Comparison of ENCODE assay signal across 18 cellular contexts in the genomic region with DNA sequence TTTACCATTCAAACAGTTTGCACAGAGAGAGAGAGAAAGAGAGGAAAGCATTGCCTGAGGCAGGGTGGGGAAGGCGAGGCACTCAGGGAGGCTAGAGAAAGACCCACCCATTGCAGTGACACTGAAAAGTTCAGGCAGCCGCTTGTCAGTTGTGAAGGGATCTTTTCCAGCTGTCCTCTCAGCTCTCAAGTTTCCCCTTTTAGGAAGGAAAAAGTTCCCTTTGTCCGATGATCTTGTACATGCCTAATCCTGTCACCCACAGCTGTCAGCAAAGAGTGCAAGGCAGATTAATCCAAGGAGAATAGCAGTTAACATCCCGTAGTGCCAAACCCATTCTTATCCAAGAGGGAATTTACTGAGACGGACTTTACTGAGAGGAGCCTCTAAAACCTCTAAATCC.
A peak's percentile ranks its signal among the peaks of the same experiment; 100 is the strongest.
DNase-seq lines count a peak whose midpoint lies in the region; ATAC-seq, FAIRE-seq and TF ChIP-seq lines count a peak whose summit lies in the region.
"Had no signal": no experiment of that assay in that cellular context is flagged by ENCODE, and none has a peak within 500 bp of the region (broad histone marks: within the 10 kb centered on the region; RNA-seq: fewer than 3 reads in every experiment).

No MANE protein-coding gene starts in this region.

- in situ Hi-C loops in GM13977 (cut with MboI; ENCODE audit: low pct_unique_long_range_greater_than_20kb, low sequenced_read_pairs, unreplicated experiment): no loop called here

- no peak overlapping the region for H3K4me2 ChIP-seq in A549
- H3K4me2 ChIP-seq: BLaER1, GM23338 had no signal

- no peak for TF ChIP-seq POLR2A in A549 (IDR thresholded peaks at IDR 0.05; ENCODE audit: low read length)

- H3K9me3 ChIP-seq in A549: no peaks in the 10 kb centered on the region
- peaks cover 3% of the 10 kb centered on the region; the same call in 1 of the 2 replicates for H3K9me3 ChIP-seq in SJCRH30 (replicated peaks)

- ATAC-seq in A549: no peak
- no peak for ATAC-seq in HG02623 (IDR thresholded peaks at IDR 0.05; ENCODE audit: unreplicated experiment)
- ATAC-seq: GM23338, HCT116 had no signal

- H3K4me1 ChIP-seq in A549 (no peaks in the 10 kb centered on the region), SJCRH30 (peaks cover 20% of the 10 kb centered on the region)
- H3K4me1 ChIP-seq: BLaER1 had no signal

- H3K27me3 ChIP-seq in SJCRH30: no peaks in the 10 kb centered on the region

- no peaks in the 10 kb centered on the region for H3K36me3 ChIP-seq in SJCRH30
- H3K36me3 ChIP-seq: BLaER1 had no signal

- TF ChIP-seq EP300 in A549 (IDR thresholded peaks at IDR 0.05): no peak

- CTCF ChIA-PET in A549 (lab: Yijun Ruan, JAX): no interaction called here

- H3K4me3 ChIP-seq in A549 (no peak overlapping the region), SJCRH30 (no peak overlapping the region)
- H3K4me3 ChIP-seq: BLaER1, GM23338 had no signal

- no peak for TF ChIP-seq RAD21 in A549 (conservative IDR thresholded peaks at IDR 0.05 in 1 of 2, IDR thresholded peaks at IDR 0.05 in 1 of 2)

- H3K27ac ChIP-seq in A549 (no peak overlapping the region), SJCRH30 (peak overlapping the region; percentile 89)
- H3K27ac ChIP-seq: 22Rv1, BLaER1 had no signal

- TF ChIP-seq CTCF in A549 (IDR thresholded peaks at IDR 0.05) (no peak), GM13977 (IDR thresholded peaks at IDR 0.05; ENCODE audit: extremely low read depth, insufficient read depth, missing control alignments) (no peak)

- peak; percentile 83 for FAIRE-seq in A549 (lab: Jason Lieb, UNC)
- FAIRE-seq: G401.6, GM12891, GM18507, H54 had no signal

- DNase-seq in A549 (ENCODE audit: low read depth in 1 of 2, low spot score in 1 of 2) (no peak), NCI-H524 (lab: John Stamatoyannopoulos, UW) (peak; percentile 75 to 91), SJCRH30 (peak; percentile 81 to 93), left kidney (ENCODE audit: low read depth, low spot score) (peak; percentile 7), HuH-7.5 (ENCODE audit: low spot score) (no peak), GM13977 (ENCODE audit: low spot score) (no peak)
- DNase-seq: CD8-positive, alpha-beta memory T cell; COR-L47; HFFc6 had no signal

- WGBS in A549 (ENCODE audit: missing lambda C conversion rate): 0% methylated on average over 3 of the region's 5 CpGs

- POLR2A ChIA-PET in A549 (lab: Yijun Ruan, JAX): no interaction called here

TF ChIP-seq in A549, 52 proteins besides CTCF, POLR2A, EP300 and RAD21:
- TF ChIP-seq POLR2AphosphoS2 (conservative IDR thresholded peaks at IDR 0.05; ENCODE audit: low read length) (no peak), MAFK (IDR thresholded peaks at IDR 0.05; ENCODE audit: partially characterized antibody) (no peak), HOXB13 (CRISPR knock-in tag; IDR thresholded peaks at IDR 0.05; ENCODE audit: low read depth) (no peak), HOXA7 (CRISPR knock-in tag; IDR thresholded peaks at IDR 0.05) (no peak), GATA3 (IDR thresholded peaks at IDR 0.05; ENCODE audit: borderline replicate concordance) (no peak), JUN (IDR thresholded peaks at IDR 0.05) (no peak), CEBPB (IDR thresholded peaks at IDR 0.05) (no peak), HEYL (CRISPR knock-in tag; IDR thresholded peaks at IDR 0.05) (no peak), CHD4 (IDR thresholded peaks at IDR 0.05; ENCODE audit: borderline replicate concordance) (no peak), FOSB (CRISPR knock-in tag; IDR thresholded peaks at IDR 0.05) (no peak), RNF2 (IDR thresholded peaks at IDR 0.05; ENCODE audit: borderline replicate concordance, low read depth) (no peak), SREBF2 (IDR thresholded peaks at IDR 0.05) (no peak), NR3C1 (IDR thresholded peaks at IDR 0.05) (no peak), EHMT2 (IDR thresholded peaks at IDR 0.05; ENCODE audit: low read depth) (no peak), TFCP2L1 (CRISPR knock-in tag; IDR thresholded peaks at IDR 0.05) (no peak), HOXB5 (CRISPR knock-in tag; IDR thresholded peaks at IDR 0.05) (no peak), NPAS2 (CRISPR knock-in tag; IDR thresholded peaks at IDR 0.05; ENCODE audit: borderline replicate concordance) (no peak), NFE2L2 (conservative IDR thresholded peaks at IDR 0.05; ENCODE audit: low read length) (no peak)
- TF ChIP-seq, protein P1, sequence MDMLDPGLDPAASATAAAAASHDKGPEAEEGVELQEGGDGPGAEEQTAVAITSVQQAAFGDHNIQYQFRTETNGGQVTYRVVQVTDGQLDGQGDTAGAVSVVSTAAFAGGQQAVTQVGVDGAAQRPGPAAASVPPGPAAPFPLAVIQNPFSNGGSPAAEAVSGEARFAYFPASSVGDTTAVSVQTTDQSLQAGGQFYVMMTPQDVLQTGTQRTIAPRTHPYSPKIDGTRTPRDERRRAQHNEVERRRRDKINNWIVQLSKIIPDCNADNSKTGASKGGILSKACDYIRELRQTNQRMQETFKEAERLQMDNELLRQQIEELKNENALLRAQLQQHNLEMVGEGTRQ (IDR thresholded peaks at IDR 0.05): no peak
- TF ChIP-seq, protein P2, sequence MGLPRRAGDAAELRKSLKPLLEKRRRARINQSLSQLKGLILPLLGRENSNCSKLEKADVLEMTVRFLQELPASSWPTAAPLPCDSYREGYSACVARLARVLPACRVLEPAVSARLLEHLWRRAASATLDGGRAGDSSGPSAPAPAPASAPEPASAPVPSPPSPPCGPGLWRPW (IDR thresholded peaks at IDR 0.05): no peak

Comparison
In these comparisons a context has a peak if more than half of its experiments do, and no peak if none do; other contexts are left out.
1. DNase-seq: peak in NCI-H524 (2 of 2), SJCRH30 (2 of 2) and left kidney (single experiment); none in A549 (0 of 2), HuH-7.5 (single experiment) and GM13977 (single experiment).